Comparison of ENCODE assay signal across 17 cellular contexts in genomic region chr1:20445956-20446355, GRCh38. TPM values are rescaled to one million over a fixed set of nuclear protein-coding genes. Genes with fewer than 3 reads are reported as not detected.
DNase-seq lines count a peak whose midpoint lies in the region; FAIRE-seq and TF ChIP-seq lines count a peak whose summit lies in the region.
"Had no signal": no experiment of that assay in that cellular context is flagged by ENCODE, and none has a peak within 500 bp of the region (broad histone marks: within the 10 kb centered on the region; RNA-seq: fewer than 3 reads in every experiment).

No MANE protein-coding gene starts in this region.

- H3K4me1 Mint-ChIP-seq in neural progenitor cell = peaks cover 39% of the 10 kb centered on the region
- H3K4me1 Mint-ChIP-seq: CD14-positive monocyte had no signal

- no peak overlapping the region for H2AFZ ChIP-seq in neural progenitor cell (replicated peaks)
- H2AFZ ChIP-seq: GM23338 had no signal

- intact Hi-C loops in testis (cut with DNase I; ENCODE audit: low total_unique reads) = no loop called here

- H3K4me1 ChIP-seq in neural progenitor cell = peaks cover 37% of the 10 kb centered on the region
- H3K4me1 ChIP-seq in testis = no peaks in the 10 kb centered on the region
- no peaks in the 10 kb centered on the region for H3K4me1 ChIP-seq in tibial nerve

- H3K4me2 ChIP-seq in neural progenitor cell = no peak overlapping the region
- H3K4me2 ChIP-seq: A549, GM23338 had no signal

- no peak overlapping the region for H3K9ac ChIP-seq in neural progenitor cell

- H3K4me3 Mint-ChIP-seq in neural progenitor cell = no peak overlapping the region
- H3K4me3 Mint-ChIP-seq: CD14-positive monocyte; CD8-positive, alpha-beta T cell; GM23338 had no signal

- TF ChIP-seq POLR2A in testis (IDR thresholded peaks at IDR 0.05) (no peak), tibial nerve (IDR thresholded peaks at IDR 0.05) (no peak)

- no peaks in the 10 kb centered on the region for H3K79me2 ChIP-seq in neural progenitor cell (ENCODE audit: low read depth)

- TF ChIP-seq CTCF in bronchial epithelial cell (IDR thresholded peaks at IDR 0.05; ENCODE audit: insufficient read depth, low read length, severe bottlenecking) (no peak), neural progenitor cell (IDR thresholded peaks at IDR 0.05) (no peak), testis (IDR thresholded peaks at IDR 0.05) (no peak), tibial nerve (IDR thresholded peaks at IDR 0.05) (no peak)

- H3K27ac Mint-ChIP-seq in neural progenitor cell = peak overlapping the region; percentile 83
- H3K27ac Mint-ChIP-seq: CD14-positive monocyte; CD8-positive, alpha-beta T cell; GM23338 had no signal

- no peaks in the 10 kb centered on the region for H3K9me3 Mint-ChIP-seq in neural progenitor cell
- H3K9me3 Mint-ChIP-seq: CD8-positive, alpha-beta T cell; GM23338 had no signal

- H3K27me3 Mint-ChIP-seq in neural progenitor cell (ENCODE audit: insufficient read depth, low read depth) = peaks cover 12% of the 10 kb centered on the region

- FAIRE-seq in bronchial epithelial cell (lab: Jason Lieb, UNC) = peak; percentile 68
- FAIRE-seq: A549, D721Med had no signal

- H4K20me1 ChIP-seq in neural progenitor cell (ENCODE audit: low read depth) = no peaks in the 10 kb centered on the region

- no peak for TF ChIP-seq EP300 in tibial nerve (IDR thresholded peaks at IDR 0.05)

- H3K27ac ChIP-seq in angular gyrus (ENCODE audit: low read depth, low read length) (peak overlapping the region; percentile 29), neural progenitor cell (no peak overlapping the region), testis (peak overlapping the region in 1 of 2 donors; percentile 15), tibial nerve (no peak overlapping the region)

- WGBS in testis, 2 donors = 46 to 58% methylated on average over 6 of the region's 6 CpGs
- 50 to 61% methylated on average over 6 of the region's 6 CpGs for WGBS in tibial nerve, 2 donors

- H3K36me3 ChIP-seq in bronchial epithelial cell (ENCODE audit: control insufficient read depth, insufficient read depth, low read length) = no peaks in the 10 kb centered on the region
- H3K36me3 ChIP-seq in neural progenitor cell = no peaks in the 10 kb centered on the region
- no peaks in the 10 kb centered on the region for H3K36me3 ChIP-seq in testis (ENCODE audit: low read depth, missing control alignments)
- no peaks in the 10 kb centered on the region for H3K36me3 ChIP-seq in tibial nerve

- H3K4me3 ChIP-seq in bronchial epithelial cell (ENCODE audit: low read depth, low read length) (no peak overlapping the region), neural progenitor cell (no peak overlapping the region), testis (no peak overlapping the region), tibial nerve (no peak overlapping the region)
- H3K4me3 ChIP-seq: A549, GM23338 had no signal

- no peaks in the 10 kb centered on the region for H3K9me3 ChIP-seq in neural progenitor cell (ENCODE audit: low read depth)
- no peaks in the 10 kb centered on the region for H3K9me3 ChIP-seq in testis
- H3K9me3 ChIP-seq in tibial nerve = no peaks in the 10 kb centered on the region
- H3K9me3 ChIP-seq: A549 had no signal

- H3K36me3 Mint-ChIP-seq in neural progenitor cell = no peaks in the 10 kb centered on the region
- H3K36me3 Mint-ChIP-seq: CD14-positive monocyte; CD8-positive, alpha-beta T cell had no signal

- no peaks in the 10 kb centered on the region for H3K27me3 ChIP-seq in bronchial epithelial cell (ENCODE audit: control insufficient read depth, insufficient read depth, low read length)
- H3K27me3 ChIP-seq in neural progenitor cell = no peaks in the 10 kb centered on the region
- no peaks in the 10 kb centered on the region for H3K27me3 ChIP-seq in testis
- peaks cover 0 to 30% of the 10 kb centered on the region in 2 donors for H3K27me3 ChIP-seq in tibial nerve

- peaks cover 24% of the 10 kb centered on the region for H3F3A ChIP-seq in neural progenitor cell (ENCODE audit: low read depth)

- no peak for DNase-seq in bronchial epithelial cell (ENCODE audit: low read depth)
- DNase-seq in neural progenitor cell (ENCODE audit: low spot score) = no peak
- DNase-seq in testis = peak; percentile 53
- no peak for DNase-seq in NCI-H748 treated with DMSO at 0.1 percent for 48 hours (lab: John Stamatoyannopoulos, UW)
- DNase-seq in AG08395 (ENCODE audit: low spot score) = no peak
- DNase-seq in tibial nerve (ENCODE audit: low spot score in 2 of 2) = no peak
- DNase-seq: CD8-positive, alpha-beta T cell; COR-L47; DMS153; DND-41; GDM1; H7 had no signal

RNA-seq across cellular contexts. Expression of gene CAMK2N1, which starts 40.1 kb away (rescaled TPM):
- 6.9 and 11.3 TPM in 2 replicates for total RNA-seq in bronchial epithelial cell
- total RNA-seq in neural progenitor cell (ENCODE audit: low replicate concordance) = 6.0 and 11.4 TPM in 2 replicates
- total RNA-seq in testis = 1 to 10 TPM; 7.8 to 9.5 TPM
- polyA plus RNA-seq in testis (ENCODE audit: insufficient read depth, low read depth, low replicate concordance) = 12.3 TPM
- 1 to 10 TPM; 2.4 to 5.9 (median 4.8) TPM for total RNA-seq in tibial nerve
- polyA plus RNA-seq: CD14-positive monocyte had no signal
